8 cellular contexts compared by ENCODE assay signal in the genomic region with DNA sequence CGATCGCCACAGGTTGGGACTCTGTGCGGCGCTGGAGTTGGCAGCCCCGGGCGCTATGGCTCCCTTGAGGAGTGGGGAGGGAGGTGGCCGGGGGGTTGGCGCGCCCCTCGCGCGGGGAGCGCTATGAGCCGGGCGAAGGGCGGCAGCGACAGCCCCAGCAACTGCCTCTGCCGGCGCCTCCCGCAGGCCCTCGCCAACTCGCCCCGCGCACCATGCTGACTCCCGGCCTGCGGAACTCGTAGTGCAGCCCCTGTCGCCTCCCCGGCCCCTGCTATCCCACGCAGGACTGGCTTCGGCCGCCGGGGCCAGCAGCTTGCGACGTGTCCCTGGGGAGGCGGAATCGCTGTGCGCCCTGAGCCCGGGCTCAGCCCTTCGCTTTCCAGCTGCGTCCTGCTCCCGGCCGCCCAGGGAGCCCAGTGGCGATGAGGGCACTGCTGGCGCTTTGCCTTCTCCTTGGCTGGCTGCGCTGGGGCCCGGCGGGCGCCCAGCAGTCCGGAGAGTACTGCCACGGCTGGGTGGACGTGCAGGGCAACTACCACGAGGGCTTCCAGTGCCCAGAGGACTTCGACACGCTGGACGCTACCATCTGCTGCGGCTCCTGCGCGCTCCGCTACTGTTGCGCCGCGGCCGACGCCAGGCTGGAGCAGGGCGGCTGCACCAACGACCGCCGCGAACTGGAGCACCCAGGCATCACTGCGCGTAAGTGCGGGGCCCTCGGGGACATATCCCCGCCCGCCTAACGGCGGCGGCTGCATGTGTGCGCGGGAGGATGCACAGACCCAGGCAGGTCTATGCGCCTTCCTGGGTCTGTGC. TPM values are rescaled to one million over a fixed set of nuclear protein-coding genes. Genes with fewer than 3 reads are reported as not detected.
DNase-seq lines count a peak whose midpoint lies in the region; ATAC-seq and TF ChIP-seq lines count a peak whose summit lies in the region.

No MANE protein-coding gene starts in this region.

- peak; percentile 25 for DNase-seq in 8988T
- DNase-seq in WERI-Rb-1 = peak; percentile 52
- peak in 1 of 2 donors; percentile 56 for DNase-seq in foreskin keratinocyte
- peak; percentile 55 for DNase-seq in osteoblast (ENCODE audit: insufficient read length, low spot score, missing footprints)
- DNase-seq in NCI-H187 (lab: John Stamatoyannopoulos, UW) = no peak
- DNase-seq in NOMO-1 treated with DMSO at 0.1 percent for 48 hours (lab: John Stamatoyannopoulos, UW; ENCODE audit: unreplicated experiment) = no peak

- H3K27ac ChIP-seq in WERI-Rb-1 (no peak overlapping the region), foreskin keratinocyte (no peak overlapping the region), osteoblast (ENCODE audit: low read depth, low read length) (no peak overlapping the region)

- H3K4me1 ChIP-seq in foreskin keratinocyte = no peaks in the 10 kb centered on the region
- H3K4me1 ChIP-seq in osteoblast (ENCODE audit: insufficient read depth, low read length) = no peaks in the 10 kb centered on the region

- H3K79me2 ChIP-seq in osteoblast (ENCODE audit: insufficient read depth, low read length) = no peaks in the 10 kb centered on the region

- H3K36me3 ChIP-seq in WERI-Rb-1 = no peaks in the 10 kb centered on the region
- no peaks in the 10 kb centered on the region for H3K36me3 ChIP-seq in osteoblast (ENCODE audit: insufficient read depth, low read length)

- H3K4me2 ChIP-seq in osteoblast (ENCODE audit: insufficient read depth, low read length) = peak overlapping the region; percentile 28

- no peak for TF ChIP-seq CTCF in WERI-Rb-1 (IDR thresholded peaks at IDR 0.05; ENCODE audit: low read depth, low read length)
- no peak for TF ChIP-seq CTCF in foreskin keratinocyte (conservative IDR thresholded peaks at IDR 0.05)
- TF ChIP-seq CTCF in osteoblast (IDR thresholded peaks at IDR 0.05; ENCODE audit: extremely low read depth, low read depth, low read length) = no peak

- H3K27me3 ChIP-seq in WERI-Rb-1 (ENCODE audit: insufficient read depth, low read depth, severe bottlenecking) = peaks cover 13% of the 10 kb centered on the region
- H3K27me3 ChIP-seq in foreskin keratinocyte = peaks cover 81% of the 10 kb centered on the region
- peaks cover 28% of the 10 kb centered on the region for H3K27me3 ChIP-seq in osteoblast (ENCODE audit: insufficient read depth, low read length)

- H3K9me3 ChIP-seq in WERI-Rb-1 (ENCODE audit: severe bottlenecking) = no peaks in the 10 kb centered on the region
- H3K9me3 ChIP-seq in osteoblast (ENCODE audit: low read depth, low read length) = no peaks in the 10 kb centered on the region

- no peaks in the 10 kb centered on the region for H4K20me1 ChIP-seq in osteoblast (ENCODE audit: insufficient read depth, low read length)

- H2AFZ ChIP-seq in osteoblast (ENCODE audit: low read length) = no peak overlapping the region

- ATAC-seq in GM18502 (IDR thresholded peaks at IDR 0.05; ENCODE audit: poor library complexity, unreplicated experiment) (peak; percentile 35), HG03066 (IDR thresholded peaks at IDR 0.05; ENCODE audit: low read depth, unreplicated experiment) (peak; percentile 41), foreskin keratinocyte (peak; percentile 55)

- H3K4me3 ChIP-seq in WERI-Rb-1 (ENCODE audit: low read depth, low read length) = peak overlapping the region; percentile 60
- H3K4me3 ChIP-seq in osteoblast (ENCODE audit: insufficient read depth, low read length) = peak overlapping the region; percentile 7

RNA-seq across cellular contexts. Expression of a gene that starts 0.6 kb away (rescaled TPM):
- total RNA-seq in foreskin keratinocyte (not detected in 2 replicates), osteoblast (not detected in 2 replicates)
- not detected in 2 replicates for polyA plus RNA-seq in foreskin keratinocyte

Comparison
In these comparisons a context has a peak if more than half of its experiments do, and no peak if none do; other contexts are left out.
1. DNase-seq: peak in 8988T (single experiment), WERI-Rb-1 (single experiment) and osteoblast (single experiment); none in NCI-H187 (0 of 2) and NOMO-1 treated with DMSO at 0.1 percent for 48 hours (single experiment).
2. Peak in every context shown above with its lines, with median percentiles within 50 percentile points of each other: ATAC-seq.